In the genomic region with DNA sequence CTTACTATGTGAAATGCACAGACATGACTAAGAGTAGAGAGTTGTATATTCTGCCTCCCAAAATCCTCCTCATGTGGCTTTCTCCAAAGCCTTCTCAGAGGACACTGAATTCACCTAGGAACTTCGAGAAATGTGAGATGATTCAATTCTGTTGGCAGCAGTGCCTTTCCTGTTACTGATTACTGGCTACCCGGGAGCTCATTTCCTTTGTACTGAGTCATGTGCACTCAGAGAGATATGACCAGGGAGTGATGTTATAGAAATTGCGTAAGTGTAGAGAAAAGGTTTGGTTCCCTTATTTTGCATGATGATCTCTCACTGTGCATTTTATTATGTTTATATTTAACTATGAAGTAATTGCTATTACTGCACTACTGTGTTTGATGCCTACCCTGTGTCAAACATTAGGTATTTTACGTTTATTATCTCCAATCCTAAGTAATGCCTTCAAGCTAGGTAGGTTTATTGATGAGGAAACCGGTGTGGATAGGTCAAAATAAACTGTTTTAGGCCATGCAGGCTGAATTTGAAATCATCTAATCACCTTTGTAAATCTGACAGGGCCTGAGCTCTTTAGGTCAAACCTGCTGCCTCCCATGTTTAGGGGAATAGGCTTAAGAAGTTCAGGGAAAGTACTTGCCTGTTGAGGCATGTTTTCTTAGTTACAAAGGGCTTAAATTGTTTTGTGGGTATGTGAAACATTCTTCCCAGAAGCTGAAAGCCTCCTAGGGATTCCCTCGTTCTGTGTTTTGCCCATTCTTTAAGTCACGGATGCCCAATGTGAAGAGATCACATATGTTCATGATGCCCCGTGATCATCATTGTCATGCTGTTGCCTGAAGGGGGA, we compare ENCODE assay signal across 1 cellular context.
TF ChIP-seq lines count a peak whose summit lies in the region.

No MANE protein-coding gene starts in this region.

TF ChIP-seq in HEK293, 187 proteins besides CTCF, POLR2A, EP300 and RAD21 (continued from another document and continues in another):
- TF ChIP-seq, protein P1, sequence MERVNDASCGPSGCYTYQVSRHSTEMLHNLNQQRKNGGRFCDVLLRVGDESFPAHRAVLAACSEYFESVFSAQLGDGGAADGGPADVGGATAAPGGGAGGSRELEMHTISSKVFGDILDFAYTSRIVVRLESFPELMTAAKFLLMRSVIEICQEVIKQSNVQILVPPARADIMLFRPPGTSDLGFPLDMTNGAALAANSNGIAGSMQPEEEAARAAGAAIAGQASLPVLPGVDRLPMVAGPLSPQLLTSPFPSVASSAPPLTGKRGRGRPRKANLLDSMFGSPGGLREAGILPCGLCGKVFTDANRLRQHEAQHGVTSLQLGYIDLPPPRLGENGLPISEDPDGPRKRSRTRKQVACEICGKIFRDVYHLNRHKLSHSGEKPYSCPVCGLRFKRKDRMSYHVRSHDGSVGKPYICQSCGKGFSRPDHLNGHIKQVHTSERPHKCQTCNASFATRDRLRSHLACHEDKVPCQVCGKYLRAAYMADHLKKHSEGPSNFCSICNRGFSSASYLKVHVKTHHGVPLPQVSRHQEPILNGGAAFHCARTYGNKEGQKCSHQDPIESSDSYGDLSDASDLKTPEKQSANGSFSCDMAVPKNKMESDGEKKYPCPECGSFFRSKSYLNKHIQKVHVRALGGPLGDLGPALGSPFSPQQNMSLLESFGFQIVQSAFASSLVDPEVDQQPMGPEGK (tag by site-specific recombination; IDR thresholded peaks at IDR 0.05), result 0 out of 2 replicates have a peak, but pooled peaks have one; percentile 17
- TF ChIP-seq ZNF48 (tag by site-specific recombination; IDR thresholded peaks at IDR 0.05), result no peak
- 0 out of 2 replicates have a peak, but pooled peaks have one; percentile 23 for TF ChIP-seq ZFP69B (tag by site-specific recombination; IDR thresholded peaks at IDR 0.05)
- no peak for TF ChIP-seq ZNF214 (tag by site-specific recombination; IDR thresholded peaks at IDR 0.05; ENCODE audit: borderline replicate concordance)
- TF ChIP-seq IKZF3 (tag by site-specific recombination; IDR thresholded peaks at IDR 0.05), result peak; percentile 68
- TF ChIP-seq ZNF155 (tag by site-specific recombination; IDR thresholded peaks at IDR 0.05), result no peak
- no peak for TF ChIP-seq MYNN (tag by site-specific recombination; IDR thresholded peaks at IDR 0.05; ENCODE audit: borderline replicate concordance)
- peak; percentile 82 for TF ChIP-seq ZNF24 (tag by site-specific recombination; IDR thresholded peaks at IDR 0.05)
- TF ChIP-seq ZBTB8A (tag by site-specific recombination; IDR thresholded peaks at IDR 0.05), result no peak; the same call in 1 of the 2 replicates
- 0 out of 2 replicates have a peak, but pooled peaks have one; percentile 39 for TF ChIP-seq ZNF324 (tag by site-specific recombination; IDR thresholded peaks at IDR 0.05)
- TF ChIP-seq SP3 (tag by site-specific recombination; IDR thresholded peaks at IDR 0.05), result no peak
- no peak for TF ChIP-seq MZF1 (tag by site-specific recombination; IDR thresholded peaks at IDR 0.05; ENCODE audit: borderline replicate concordance)
- TF ChIP-seq, protein P2, sequence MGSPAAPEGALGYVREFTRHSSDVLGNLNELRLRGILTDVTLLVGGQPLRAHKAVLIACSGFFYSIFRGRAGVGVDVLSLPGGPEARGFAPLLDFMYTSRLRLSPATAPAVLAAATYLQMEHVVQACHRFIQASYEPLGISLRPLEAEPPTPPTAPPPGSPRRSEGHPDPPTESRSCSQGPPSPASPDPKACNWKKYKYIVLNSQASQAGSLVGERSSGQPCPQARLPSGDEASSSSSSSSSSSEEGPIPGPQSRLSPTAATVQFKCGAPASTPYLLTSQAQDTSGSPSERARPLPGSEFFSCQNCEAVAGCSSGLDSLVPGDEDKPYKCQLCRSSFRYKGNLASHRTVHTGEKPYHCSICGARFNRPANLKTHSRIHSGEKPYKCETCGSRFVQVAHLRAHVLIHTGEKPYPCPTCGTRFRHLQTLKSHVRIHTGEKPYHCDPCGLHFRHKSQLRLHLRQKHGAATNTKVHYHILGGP (tag by site-specific recombination; IDR thresholded peaks at IDR 0.05), result no peak
- TF ChIP-seq EGR2 (tag by site-specific recombination; IDR thresholded peaks at IDR 0.05; ENCODE audit: low read depth), result no peak
- TF ChIP-seq ZNF600 (tag by site-specific recombination; IDR thresholded peaks at IDR 0.05), result peak; percentile 25; the same call in 1 of the 2 replicates
- TF ChIP-seq BCL11B (tag by site-specific recombination; IDR thresholded peaks at IDR 0.05; ENCODE audit: low read depth), result no peak
- no peak for TF ChIP-seq ZNF621 (tag by site-specific recombination; IDR thresholded peaks at IDR 0.05)
- TF ChIP-seq ZNF112 (tag by site-specific recombination; IDR thresholded peaks at IDR 0.05), result no peak
- peak; percentile 80 for TF ChIP-seq ZEB2 (tag by site-specific recombination; IDR thresholded peaks at IDR 0.05)
- no peak for TF ChIP-seq ZNF658 (tag by site-specific recombination; IDR thresholded peaks at IDR 0.05)
- no peak for TF ChIP-seq ZNF37A (tag by site-specific recombination; IDR thresholded peaks at IDR 0.05)
- TF ChIP-seq ZBTB21 (tag by site-specific recombination; IDR thresholded peaks at IDR 0.05), result peak; percentile 85
- no peak for TF ChIP-seq ZNF404 (tag by site-specific recombination; IDR thresholded peaks at IDR 0.05)
- TF ChIP-seq FEZF1 (tag by site-specific recombination; IDR thresholded peaks at IDR 0.05), result peak; percentile 25; the same call in 1 of the 2 replicates
- no peak for TF ChIP-seq OVOL3 (tag by site-specific recombination; IDR thresholded peaks at IDR 0.05)
- no peak for TF ChIP-seq ZNF707 (tag by site-specific recombination; IDR thresholded peaks at IDR 0.05)
- TF ChIP-seq, protein P3, sequence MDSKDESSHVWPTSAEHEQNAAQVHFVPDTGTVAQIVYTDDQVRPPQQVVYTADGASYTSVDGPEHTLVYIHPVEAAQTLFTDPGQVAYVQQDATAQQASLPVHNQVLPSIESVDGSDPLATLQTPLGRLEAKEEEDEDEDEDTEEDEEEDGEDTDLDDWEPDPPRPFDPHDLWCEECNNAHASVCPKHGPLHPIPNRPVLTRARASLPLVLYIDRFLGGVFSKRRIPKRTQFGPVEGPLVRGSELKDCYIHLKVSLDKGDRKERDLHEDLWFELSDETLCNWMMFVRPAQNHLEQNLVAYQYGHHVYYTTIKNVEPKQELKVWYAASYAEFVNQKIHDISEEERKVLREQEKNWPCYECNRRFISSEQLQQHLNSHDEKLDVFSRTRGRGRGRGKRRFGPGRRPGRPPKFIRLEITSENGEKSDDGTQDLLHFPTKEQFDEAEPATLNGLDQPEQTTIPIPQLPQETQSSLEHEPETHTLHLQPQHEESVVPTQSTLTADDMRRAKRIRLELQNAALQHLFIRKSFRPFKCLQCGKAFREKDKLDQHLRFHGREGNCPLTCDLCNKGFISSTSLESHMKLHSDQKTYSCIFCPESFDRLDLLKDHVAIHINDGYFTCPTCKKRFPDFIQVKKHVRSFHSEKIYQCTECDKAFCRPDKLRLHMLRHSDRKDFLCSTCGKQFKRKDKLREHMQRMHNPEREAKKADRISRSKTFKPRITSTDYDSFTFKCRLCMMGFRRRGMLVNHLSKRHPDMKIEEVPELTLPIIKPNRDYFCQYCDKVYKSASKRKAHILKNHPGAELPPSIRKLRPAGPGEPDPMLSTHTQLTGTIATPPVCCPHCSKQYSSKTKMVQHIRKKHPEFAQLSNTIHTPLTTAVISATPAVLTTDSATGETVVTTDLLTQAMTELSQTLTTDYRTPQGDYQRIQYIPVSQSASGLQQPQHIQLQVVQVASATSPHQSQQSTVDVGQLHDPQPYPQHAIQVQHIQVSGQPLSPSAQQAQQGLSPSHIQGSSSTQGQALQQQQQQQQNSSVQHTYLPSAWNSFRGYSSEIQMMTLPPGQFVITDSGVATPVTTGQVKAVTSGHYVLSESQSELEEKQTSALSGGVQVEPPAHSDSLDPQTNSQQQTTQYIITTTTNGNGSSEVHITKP (tag by site-specific recombination; IDR thresholded peaks at IDR 0.05), result peak; percentile 27; the same call in 1 of the 2 replicates
- no peak for TF ChIP-seq ZNF138 (tag by site-specific recombination; IDR thresholded peaks at IDR 0.05; ENCODE audit: borderline replicate concordance)
- no peak for TF ChIP-seq ZNF626 (tag by site-specific recombination; IDR thresholded peaks at IDR 0.05)
- TF ChIP-seq, protein P4, sequence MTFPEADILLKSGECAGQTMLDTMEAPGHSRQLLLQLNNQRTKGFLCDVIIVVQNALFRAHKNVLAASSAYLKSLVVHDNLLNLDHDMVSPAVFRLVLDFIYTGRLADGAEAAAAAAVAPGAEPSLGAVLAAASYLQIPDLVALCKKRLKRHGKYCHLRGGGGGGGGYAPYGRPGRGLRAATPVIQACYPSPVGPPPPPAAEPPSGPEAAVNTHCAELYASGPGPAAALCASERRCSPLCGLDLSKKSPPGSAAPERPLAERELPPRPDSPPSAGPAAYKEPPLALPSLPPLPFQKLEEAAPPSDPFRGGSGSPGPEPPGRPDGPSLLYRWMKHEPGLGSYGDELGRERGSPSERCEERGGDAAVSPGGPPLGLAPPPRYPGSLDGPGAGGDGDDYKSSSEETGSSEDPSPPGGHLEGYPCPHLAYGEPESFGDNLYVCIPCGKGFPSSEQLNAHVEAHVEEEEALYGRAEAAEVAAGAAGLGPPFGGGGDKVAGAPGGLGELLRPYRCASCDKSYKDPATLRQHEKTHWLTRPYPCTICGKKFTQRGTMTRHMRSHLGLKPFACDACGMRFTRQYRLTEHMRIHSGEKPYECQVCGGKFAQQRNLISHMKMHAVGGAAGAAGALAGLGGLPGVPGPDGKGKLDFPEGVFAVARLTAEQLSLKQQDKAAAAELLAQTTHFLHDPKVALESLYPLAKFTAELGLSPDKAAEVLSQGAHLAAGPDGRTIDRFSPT (tag by site-specific recombination; IDR thresholded peaks at IDR 0.05), result peak; percentile 79
- TF ChIP-seq ZNF571 (tag by site-specific recombination; IDR thresholded peaks at IDR 0.05), result no peak
- no peak for TF ChIP-seq ZNF140 (tag by site-specific recombination; IDR thresholded peaks at IDR 0.05)
- TF ChIP-seq ZXDB (tag by site-specific recombination; IDR thresholded peaks at IDR 0.05), result peak; percentile 63
- peak; percentile 97 for TF ChIP-seq ZNF629 (tag by site-specific recombination; IDR thresholded peaks at IDR 0.05)
- TF ChIP-seq ZNF10 (tag by site-specific recombination; IDR thresholded peaks at IDR 0.05), result peak; percentile 76
- TF ChIP-seq ZNF549 (tag by site-specific recombination; IDR thresholded peaks at IDR 0.05), result no peak
- TF ChIP-seq ZNF132 (tag by site-specific recombination; IDR thresholded peaks at IDR 0.05; ENCODE audit: borderline replicate concordance), result no peak
- TF ChIP-seq ZNF544 (tag by site-specific recombination; IDR thresholded peaks at IDR 0.05), result no peak
- TF ChIP-seq ZNF560 (tag by site-specific recombination; IDR thresholded peaks at IDR 0.05; ENCODE audit: borderline replicate concordance), result no peak
- TF ChIP-seq ZNF530 (tag by site-specific recombination; IDR thresholded peaks at IDR 0.05; ENCODE audit: low read depth), result no peak
- no peak for TF ChIP-seq ZNF830 (tag by site-specific recombination; IDR thresholded peaks at IDR 0.05; ENCODE audit: low read depth)
- TF ChIP-seq ZNF16 (tag by site-specific recombination; IDR thresholded peaks at IDR 0.05; ENCODE audit: low read depth), result no peak
- TF ChIP-seq ZNF239 (tag by site-specific recombination; IDR thresholded peaks at IDR 0.05), result no peak
- TF ChIP-seq ZSCAN16 (tag by site-specific recombination; IDR thresholded peaks at IDR 0.05), result no peak
- no peak for TF ChIP-seq ZFP41 (tag by site-specific recombination; IDR thresholded peaks at IDR 0.05; ENCODE audit: borderline replicate concordance)
- no peak for TF ChIP-seq HOXA7 (CRISPR knock-in tag; IDR thresholded peaks at IDR 0.05; ENCODE audit: borderline replicate concordance)
- TF ChIP-seq ZNF266 (tag by site-specific recombination; IDR thresholded peaks at IDR 0.05; ENCODE audit: low read depth), result no peak
- TF ChIP-seq ZFHX2 (tag by site-specific recombination; conservative IDR thresholded peaks at IDR 0.05), result no peak
- TF ChIP-seq, protein P5, sequence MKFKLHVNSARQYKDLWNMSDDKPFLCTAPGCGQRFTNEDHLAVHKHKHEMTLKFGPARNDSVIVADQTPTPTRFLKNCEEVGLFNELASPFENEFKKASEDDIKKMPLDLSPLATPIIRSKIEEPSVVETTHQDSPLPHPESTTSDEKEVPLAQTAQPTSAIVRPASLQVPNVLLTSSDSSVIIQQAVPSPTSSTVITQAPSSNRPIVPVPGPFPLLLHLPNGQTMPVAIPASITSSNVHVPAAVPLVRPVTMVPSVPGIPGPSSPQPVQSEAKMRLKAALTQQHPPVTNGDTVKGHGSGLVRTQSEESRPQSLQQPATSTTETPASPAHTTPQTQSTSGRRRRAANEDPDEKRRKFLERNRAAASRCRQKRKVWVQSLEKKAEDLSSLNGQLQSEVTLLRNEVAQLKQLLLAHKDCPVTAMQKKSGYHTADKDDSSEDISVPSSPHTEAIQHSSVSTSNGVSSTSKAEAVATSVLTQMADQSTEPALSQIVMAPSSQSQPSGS (tag by site-specific recombination; IDR thresholded peaks at IDR 0.05; ENCODE audit: low read depth), result peak; percentile 66; the same call in 1 of the 2 replicates
- TF ChIP-seq ZNF514 (tag by site-specific recombination; IDR thresholded peaks at IDR 0.05), result no peak
- TF ChIP-seq ZNF791 (tag by site-specific recombination; IDR thresholded peaks at IDR 0.05), result no peak
- TF ChIP-seq, protein P6, sequence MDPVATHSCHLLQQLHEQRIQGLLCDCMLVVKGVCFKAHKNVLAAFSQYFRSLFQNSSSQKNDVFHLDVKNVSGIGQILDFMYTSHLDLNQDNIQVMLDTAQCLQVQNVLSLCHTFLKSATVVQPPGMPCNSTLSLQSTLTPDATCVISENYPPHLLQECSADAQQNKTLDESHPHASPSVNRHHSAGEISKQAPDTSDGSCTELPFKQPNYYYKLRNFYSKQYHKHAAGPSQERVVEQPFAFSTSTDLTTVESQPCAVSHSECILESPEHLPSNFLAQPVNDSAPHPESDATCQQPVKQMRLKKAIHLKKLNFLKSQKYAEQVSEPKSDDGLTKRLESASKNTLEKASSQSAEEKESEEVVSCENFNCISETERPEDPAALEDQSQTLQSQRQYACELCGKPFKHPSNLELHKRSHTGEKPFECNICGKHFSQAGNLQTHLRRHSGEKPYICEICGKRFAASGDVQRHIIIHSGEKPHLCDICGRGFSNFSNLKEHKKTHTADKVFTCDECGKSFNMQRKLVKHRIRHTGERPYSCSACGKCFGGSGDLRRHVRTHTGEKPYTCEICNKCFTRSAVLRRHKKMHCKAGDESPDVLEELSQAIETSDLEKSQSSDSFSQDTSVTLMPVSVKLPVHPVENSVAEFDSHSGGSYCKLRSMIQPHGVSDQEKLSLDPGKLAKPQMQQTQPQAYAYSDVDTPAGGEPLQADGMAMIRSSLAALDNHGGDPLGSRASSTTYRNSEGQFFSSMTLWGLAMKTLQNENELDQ (tag by site-specific recombination; IDR thresholded peaks at IDR 0.05; ENCODE audit: low read depth), result no peak
- no peak for TF ChIP-seq ZNF555 (tag by site-specific recombination; conservative IDR thresholded peaks at IDR 0.05)
- TF ChIP-seq RBAK (tag by site-specific recombination; IDR thresholded peaks at IDR 0.05), result no peak
